In the genomic region with DNA sequence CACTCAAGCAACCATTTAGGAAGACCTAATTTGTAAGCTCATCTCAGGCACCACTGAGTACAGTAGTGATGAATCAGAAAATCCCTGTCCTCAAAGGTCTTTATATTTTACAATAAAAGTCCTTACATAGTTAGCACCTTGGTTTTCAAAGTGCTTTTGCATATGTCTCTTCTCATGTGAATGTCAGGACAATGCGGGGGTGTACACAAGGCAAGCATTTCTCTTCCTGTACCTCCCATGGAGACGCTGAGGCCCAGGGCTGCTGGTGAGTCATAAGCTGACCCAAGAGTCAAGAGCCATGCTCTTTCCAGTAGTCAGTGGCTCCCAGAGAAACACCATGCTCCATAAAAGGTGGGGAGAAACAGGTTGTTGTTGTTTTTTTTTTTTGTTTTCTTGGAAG, we compare ENCODE assay signal across 1 cellular context.
TF ChIP-seq lines count a peak whose summit lies in the region.

No MANE protein-coding gene starts in this region.

TF ChIP-seq in neural cell, 6 proteins besides CTCF, POLR2A, EP300 and RAD21:
- TF ChIP-seq, protein P1, sequence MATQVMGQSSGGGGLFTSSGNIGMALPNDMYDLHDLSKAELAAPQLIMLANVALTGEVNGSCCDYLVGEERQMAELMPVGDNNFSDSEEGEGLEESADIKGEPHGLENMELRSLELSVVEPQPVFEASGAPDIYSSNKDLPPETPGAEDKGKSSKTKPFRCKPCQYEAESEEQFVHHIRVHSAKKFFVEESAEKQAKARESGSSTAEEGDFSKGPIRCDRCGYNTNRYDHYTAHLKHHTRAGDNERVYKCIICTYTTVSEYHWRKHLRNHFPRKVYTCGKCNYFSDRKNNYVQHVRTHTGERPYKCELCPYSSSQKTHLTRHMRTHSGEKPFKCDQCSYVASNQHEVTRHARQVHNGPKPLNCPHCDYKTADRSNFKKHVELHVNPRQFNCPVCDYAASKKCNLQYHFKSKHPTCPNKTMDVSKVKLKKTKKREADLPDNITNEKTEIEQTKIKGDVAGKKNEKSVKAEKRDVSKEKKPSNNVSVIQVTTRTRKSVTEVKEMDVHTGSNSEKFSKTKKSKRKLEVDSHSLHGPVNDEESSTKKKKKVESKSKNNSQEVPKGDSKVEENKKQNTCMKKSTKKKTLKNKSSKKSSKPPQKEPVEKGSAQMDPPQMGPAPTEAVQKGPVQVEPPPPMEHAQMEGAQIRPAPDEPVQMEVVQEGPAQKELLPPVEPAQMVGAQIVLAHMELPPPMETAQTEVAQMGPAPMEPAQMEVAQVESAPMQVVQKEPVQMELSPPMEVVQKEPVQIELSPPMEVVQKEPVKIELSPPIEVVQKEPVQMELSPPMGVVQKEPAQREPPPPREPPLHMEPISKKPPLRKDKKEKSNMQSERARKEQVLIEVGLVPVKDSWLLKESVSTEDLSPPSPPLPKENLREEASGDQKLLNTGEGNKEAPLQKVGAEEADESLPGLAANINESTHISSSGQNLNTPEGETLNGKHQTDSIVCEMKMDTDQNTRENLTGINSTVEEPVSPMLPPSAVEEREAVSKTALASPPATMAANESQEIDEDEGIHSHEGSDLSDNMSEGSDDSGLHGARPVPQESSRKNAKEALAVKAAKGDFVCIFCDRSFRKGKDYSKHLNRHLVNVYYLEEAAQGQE (IDR thresholded peaks at IDR 0.05; ENCODE audit: borderline replicate concordance): no peak
- TF ChIP-seq EZH2 (IDR thresholded peaks at IDR 0.05; ENCODE audit: borderline replicate concordance, insufficient read depth, low read length, poor library complexity, severe bottlenecking): no peak
- TF ChIP-seq SMC3 (conservative IDR thresholded peaks at IDR 0.05; ENCODE audit: poor library complexity): no peak
- TF ChIP-seq MXI1 (conservative IDR thresholded peaks at IDR 0.05; ENCODE audit: poor library complexity, severe bottlenecking): no peak
- no peak for TF ChIP-seq POLR2AphosphoS5 (IDR thresholded peaks at IDR 0.05)
